In genomic region chr4:45576275-45576674, GRCh38 we compare ENCODE assay signal across 4 cellular contexts.
"Had no signal": no experiment of that assay in that cellular context is flagged by ENCODE, and none has a peak within 500 bp of the region (broad histone marks: within the 10 kb centered on the region; RNA-seq: fewer than 3 reads in every experiment).

No MANE protein-coding gene starts in this region.

- H3K4me2 ChIP-seq: GM23338 had no signal

- H2AFZ ChIP-seq: GM23248, GM23338 had no signal

- ATAC-seq: GM23338, HCT116 had no signal

- H3K9me3 ChIP-seq: HAP-1 had no signal

- H3K36me3 ChIP-seq: HAP-1 had no signal

- H3K27ac ChIP-seq: GM23248 had no signal

- H3K9ac ChIP-seq: GM23248 had no signal

- H3K4me3 ChIP-seq: GM23248, GM23338, HAP-1 had no signal
